15 cellular contexts compared by ENCODE assay signal in genomic region chr14:75647650-75648049, GRCh38. TPM values are rescaled to one million over a fixed set of nuclear protein-coding genes. Genes with fewer than 3 reads are reported as not detected.
DNase-seq lines count a peak whose midpoint lies in the region; ATAC-seq and TF ChIP-seq lines count a peak whose summit lies in the region.
"Had no signal": no experiment of that assay in that cellular context is flagged by ENCODE, and none has a peak within 500 bp of the region (broad histone marks: within the 10 kb centered on the region; RNA-seq: fewer than 3 reads in every experiment).

No MANE protein-coding gene starts in this region.

- in situ Hi-C loops in mammary epithelial cell (cut with MboI; ENCODE audit: low sequenced_read_pairs in 2 of 2), result loop anchor here in 1 of 2 donors (5.0 kb wide), 1 partner anchor 70 kb away; the partner anchor contains the start of gene FLVCR2

- peaks cover 3% of the 10 kb centered on the region; the same call in 1 of the 2 replicates for H3K36me3 ChIP-seq in MG63
- peaks cover 24% of the 10 kb centered on the region for H3K36me3 ChIP-seq in mammary epithelial cell (ENCODE audit: insufficient read depth, low read length)
- no peaks in the 10 kb centered on the region for H3K36me3 ChIP-seq in hepatocyte (replicated peaks; ENCODE audit: insufficient read depth, low read depth)
- peaks cover 6 to 33% of the 10 kb centered on the region in 2 donors for H3K36me3 ChIP-seq in psoas muscle (ENCODE audit: insufficient read depth in 1 of 2, low read depth in 1 of 2)
- peaks cover 4 to 48% (median 18%) of the 10 kb centered on the region in 3 donors for H3K36me3 ChIP-seq in esophagus squamous epithelium

- DNase-seq in MG63 (peak; percentile 2), mammary epithelial cell (no peak), hepatocyte (ENCODE audit: low spot score) (no peak), psoas muscle (no peak), NCI-H345 (lab: John Stamatoyannopoulos, UW) (no peak), NCI-H510A treated with DMSO at 0.1 percent for 48 hours (lab: John Stamatoyannopoulos, UW) (no peak), GDM1 (lab: John Stamatoyannopoulos, UW) (no peak), esophagus squamous epithelium (lab: John Stamatoyannopoulos, UW) (no peak)
- DNase-seq: CD4-positive, CD25-positive, alpha-beta regulatory T cell; NCI-H1417 treated with DMSO at 0.1 percent for 48 hours; NCI-H526 treated with DMSO at 0.1 percent for 48 hours; stimulated activated CD4-positive, alpha-beta T cell treated with anti-CD3 and anti-CD28 coated beads, Interleukin-4, amount 100 ng/mL, for 24 hours; stimulated activated naive CD8-positive, alpha-beta T cell treated with anti-CD3 and anti-CD28 coated beads, Interleukin-15, amount 100 ng/mL, for 72 hours had no signal

- H4K20me1 ChIP-seq in mammary epithelial cell (ENCODE audit: insufficient read depth, low read length), result no peaks in the 10 kb centered on the region
- H4K20me1 ChIP-seq in hepatocyte (ENCODE audit: insufficient read depth, poor library complexity, severe bottlenecking), result no peaks in the 10 kb centered on the region

- H2AFZ ChIP-seq in mammary epithelial cell (ENCODE audit: low read depth, low read length), result no peak overlapping the region
- no peak overlapping the region for H2AFZ ChIP-seq in hepatocyte

- H3K9me2 ChIP-seq in hepatocyte (replicated peaks; ENCODE audit: insufficient read depth), result no peaks in the 10 kb centered on the region

- H3K9me3 ChIP-seq in MG63 (no peaks in the 10 kb centered on the region), mammary epithelial cell (replicated peaks; ENCODE audit: insufficient read depth, low read length) (no peaks in the 10 kb centered on the region), hepatocyte (ENCODE audit: low read depth) (no peaks in the 10 kb centered on the region), psoas muscle (no peaks in the 10 kb centered on the region), esophagus squamous epithelium (no peaks in the 10 kb centered on the region)
- H3K9me3 ChIP-seq: neutrophil, SJSA1 had no signal

- BruUV-seq in mammary epithelial cell (replicated peaks; lab: Mats Ljungman, UMichigan), result no TSS peak

- H3K4me1 ChIP-seq in mammary epithelial cell (ENCODE audit: insufficient read depth, low read length) (peaks cover 38% of the 10 kb centered on the region), hepatocyte (ENCODE audit: insufficient read depth) (peaks cover 45% of the 10 kb centered on the region), psoas muscle (peaks cover 31% of the 10 kb centered on the region), esophagus squamous epithelium (peaks cover 0 to 10% (median 0%) of the 10 kb centered on the region in 3 donors)

- 100% methylated on average over 3 of the region's 3 CpGs for WGBS in mammary epithelial cell (ENCODE audit: low coverage, missing lambda C conversion rate)
- 50% methylated on average over 3 of the region's 3 CpGs for whole genome bisulfite sequencing in hepatocyte (ENCODE audit: low lambda C conversion rate, missing lambda C conversion rate)
- WGBS in psoas muscle, 3 donors, result 32 to 49% (median 36%) methylated on average over 3 of the region's 3 CpGs
- 82 to 85% methylated on average over 3 of the region's 3 CpGs for WGBS in esophagus squamous epithelium, 2 donors

- dilution Hi-C loops in mammary epithelial cell (cut with HindIII; ENCODE audit: low sequenced_read_pairs), result loop anchor here (5.0 kb wide), 1 partner anchor 55 kb away; no protein-coding TSS in a partner anchor

- H3K79me2 ChIP-seq in mammary epithelial cell (ENCODE audit: insufficient read depth, low read length) (no peaks in the 10 kb centered on the region), hepatocyte (no peaks in the 10 kb centered on the region)

- TF ChIP-seq CTCF in mammary epithelial cell (conservative IDR thresholded peaks at IDR 0.05 in 1 of 2, IDR thresholded peaks at IDR 0.05 in 1 of 2; ENCODE audit: extremely low read depth in 1 of 2, insufficient read depth in 1 of 2, low read depth in 1 of 2, low read length in 2 of 2), result no peak
- TF ChIP-seq CTCF in hepatocyte (IDR thresholded peaks at IDR 0.05; ENCODE audit: poor library complexity), result no peak
- TF ChIP-seq CTCF in psoas muscle (IDR thresholded peaks at IDR 0.05), result no peak
- TF ChIP-seq CTCF in esophagus squamous epithelium (IDR thresholded peaks at IDR 0.05), result no peak

- H3K27me3 ChIP-seq in MG63, result no peaks in the 10 kb centered on the region
- no peaks in the 10 kb centered on the region for H3K27me3 ChIP-seq in mammary epithelial cell (ENCODE audit: insufficient read depth, low read length)
- no peaks in the 10 kb centered on the region for H3K27me3 ChIP-seq in hepatocyte
- H3K27me3 ChIP-seq in psoas muscle (ENCODE audit: insufficient read depth in 3 of 3, low read length in 2 of 3), result no peaks in the 10 kb centered on the region
- H3K27me3 ChIP-seq in esophagus squamous epithelium, result no peaks in the 10 kb centered on the region
- H3K27me3 ChIP-seq: neutrophil, SJSA1 had no signal

- CTCF ChIA-PET in mammary epithelial cell (lab: Charles Lee; ENCODE audit: low non-redundant PET), result no interaction called here

- H3K4me2 ChIP-seq in mammary epithelial cell (ENCODE audit: insufficient read depth, low read depth, low read length) (no peak overlapping the region), hepatocyte (peak overlapping the region; percentile 29)

- no peak overlapping the region for H3K9ac ChIP-seq in mammary epithelial cell (ENCODE audit: insufficient read depth, low read length)

- peak; percentile 23 to 54 (median 44) for ATAC-seq in psoas muscle
- ATAC-seq: stimulated activated naive CD8-positive, alpha-beta T cell treated with anti-CD3 and anti-CD28 coated beads, Interleukin-15, amount 100 ng/mL, for 72 hours had no signal

- peak overlapping the region; percentile 63 for H3K27ac ChIP-seq in mammary epithelial cell (ENCODE audit: insufficient read depth, low read depth, low read length)
- peak overlapping the region; percentile 88 for H3K27ac ChIP-seq in hepatocyte
- peak overlapping the region; percentile 77 for H3K27ac ChIP-seq in psoas muscle
- no peak overlapping the region for H3K27ac ChIP-seq in esophagus squamous epithelium
- H3K27ac ChIP-seq: neutrophil, SJSA1 had no signal

- intact Hi-C loops in mammary epithelial cell (cut with micrococcal nuclease), result no loop called here
- intact Hi-C loops in psoas muscle (cut with DNase I), result no loop called here
- intact Hi-C loops in esophagus squamous epithelium (cut with DNase I), result no loop called here

- H3K4me3 ChIP-seq in MG63 (no peak overlapping the region), mammary epithelial cell (replicated peaks in 1 of 3; ENCODE audit: insufficient read depth in 1 of 3, low read depth in 2 of 3, low read length in 3 of 3) (no peak overlapping the region), hepatocyte (no peak overlapping the region), psoas muscle (no peak overlapping the region), esophagus squamous epithelium (no peak overlapping the region)
- H3K4me3 ChIP-seq: SJSA1 had no signal

- no peak for TF ChIP-seq POLR2A in esophagus squamous epithelium (IDR thresholded peaks at IDR 0.05)

RNA-seq across cellular contexts. Expression of gene ERG28, which starts 13.0 kb away (rescaled TPM):
- 3.4 and 7.3 TPM in 2 replicates for total RNA-seq in MG63 (2014; rRNA removed; shearing (Covaris generic); ENCODE audit: low replicate concordance)
- total RNA-seq in mammary epithelial cell, result 10 to 100 TPM in 1 of 2 donors, 1 to 10 TPM in 1; 9.5 to 26.9 TPM
- polyA plus RNA-seq in mammary epithelial cell, result 48.3 TPM
- polyA minus RNA-seq in mammary epithelial cell, result 47.4 TPM
- total RNA-seq in hepatocyte, result 38.4 and 51.2 TPM in 2 replicates
- 65.7 and 74.4 TPM in 2 replicates for polyA plus RNA-seq in hepatocyte
- 1 to 10 TPM; 3.6 to 6.1 (median 4.8) TPM for total RNA-seq in psoas muscle
- 1 to 10 TPM; 4.9 to 6.4 (median 5.6) TPM for polyA plus RNA-seq in psoas muscle
- total RNA-seq in esophagus squamous epithelium, result 10 to 100 TPM; 14.5 to 23.2 (median 19.4) TPM

RNA-seq across cellular contexts. Expression of gene TTLL5, which starts 13.4 kb away (rescaled TPM):
- 11.3 and 12.9 TPM in 2 replicates for total RNA-seq in MG63 (2014; rRNA removed; shearing (Covaris generic); ENCODE audit: low replicate concordance)
- 10 to 100 TPM; 22.2 to 37.0 TPM for total RNA-seq in mammary epithelial cell
- polyA plus RNA-seq in mammary epithelial cell, result 12.2 TPM
- 137 TPM for polyA minus RNA-seq in mammary epithelial cell
- 8.9 and 14.3 TPM in 2 replicates for total RNA-seq in hepatocyte
- 11.1 and 14.2 TPM in 2 replicates for polyA plus RNA-seq in hepatocyte
- 10 to 100 TPM in 3 of 4 donors, 1 to 10 TPM in 1; 5.7 to 17.2 (median 11.0) TPM for total RNA-seq in psoas muscle
- 1 to 10 TPM; 4.6 to 9.1 (median 5.5) TPM for polyA plus RNA-seq in psoas muscle
- total RNA-seq in esophagus squamous epithelium, result 10 to 100 TPM; 14.2 to 27.1 (median 21.2) TPM

Comparison
In these comparisons a context has a peak if more than half of its experiments do, and no peak if none do; other contexts are left out.
1. H3K27ac ChIP-seq: peak in mammary epithelial cell (single experiment), hepatocyte (single experiment) and psoas muscle (single experiment); none in esophagus squamous epithelium (0 of 4).